In genomic region chr7:24108906-24109376, GRCh38 we compare ENCODE assay signal across 14 cellular contexts.
DNase-seq lines count a peak whose midpoint lies in the region; ATAC-seq lines count a peak whose summit lies in the region.
"Had no signal": no experiment of that assay in that cellular context is flagged by ENCODE, and none has a peak within 500 bp of the region (broad histone marks: within the 10 kb centered on the region; RNA-seq: fewer than 3 reads in every experiment).

No MANE protein-coding gene starts in this region.

- H3K27me3 Mint-ChIP-seq in activated CD4-positive, alpha-beta T cell treated with anti-CD3 and anti-CD28 coated beads, Interleukin-2, amount 10 ng/mL, durations not matched to agents 7 days and 5 days, result peaks cover 4% of the 10 kb centered on the region

- H3K4me3 Mint-ChIP-seq in activated CD4-positive, alpha-beta T cell treated with anti-CD3 and anti-CD28 coated beads, Interleukin-2, amount 10 ng/mL, durations not matched to agents 7 days and 5 days, result no peak overlapping the region
- H3K4me3 Mint-ChIP-seq: activated naive CD4-positive, alpha-beta T cell treated with anti-CD3 and anti-CD28 coated beads, Interleukin-2, amount 50 U/mL, for 24 hours; natural killer cell treated with Interleukin-12 subunit alpha and Interleukin-12 subunit beta and Interleukin-15 and Interleukin-18, amount 100 ng/mL, for 72 hours had no signal

- POLR2A ChIA-PET in activated CD4-positive, alpha-beta T cell treated with anti-CD3 and anti-CD28 coated beads, Interleukin-2, amount 10 ng/mL, durations not matched to agents 7 days and 5 days (lab: Charles Lee), result no interaction called here

- H3K27ac Mint-ChIP-seq in activated CD4-positive, alpha-beta T cell treated with anti-CD3 and anti-CD28 coated beads, Interleukin-2, amount 10 ng/mL, durations not matched to agents 7 days and 5 days, result no peak overlapping the region
- H3K27ac Mint-ChIP-seq: activated naive CD4-positive, alpha-beta T cell treated with anti-CD3 and anti-CD28 coated beads, Interleukin-2, amount 50 U/mL, for 24 hours; natural killer cell treated with Interleukin-12 subunit alpha and Interleukin-12 subunit beta and Interleukin-15 and Interleukin-18, amount 100 ng/mL, for 72 hours had no signal

- ATAC-seq in GM18508 (IDR thresholded peaks at IDR 0.05; ENCODE audit: insufficient read depth, unreplicated experiment) (peak; percentile 78), GM19438 (IDR thresholded peaks at IDR 0.05; ENCODE audit: low read depth, unreplicated experiment) (peak; percentile 88), HG02938 (IDR thresholded peaks at IDR 0.05; ENCODE audit: unreplicated experiment) (peak; percentile 83), HG03575 (IDR thresholded peaks at IDR 0.05; ENCODE audit: extremely low read depth, insufficient number of reproducible peaks, low FRiP score, unreplicated experiment) (peak; percentile 61), Right ventricle myocardium superior (ENCODE audit: poor library complexity) (no peak)
- ATAC-seq: natural killer cell treated with Interleukin-12 subunit alpha and Interleukin-12 subunit beta and Interleukin-15 and Interleukin-18, amount 100 ng/mL, for 72 hours had no signal

- DNase-seq in effector CD8-positive, alpha-beta T cell (lab: John Stamatoyannopoulos, UW), result no peak
- DNase-seq in activated CD4-positive, CD25-positive, alpha-beta regulatory T cell treated with anti-CD3 and anti-CD28 coated beads, Interleukin-2, amount 50 U/mL, for 72 hours, result no peak
- no peak for DNase-seq in activated CD4-positive, alpha-beta T cell treated with anti-CD3 and anti-CD28 coated beads, Interleukin-2, amount 10 ng/mL, durations not matched to agents 7 days and 5 days
- no peak for DNase-seq in Right ventricle myocardium superior
- DNase-seq: NCI-H2081, NCI-H774, retina, T-helper 1 cell had no signal

- intact Hi-C loops in Right ventricle myocardium superior (cut with DNase I), result no loop called here

- H3K9me3 Mint-ChIP-seq in activated CD4-positive, alpha-beta T cell treated with anti-CD3 and anti-CD28 coated beads, Interleukin-2, amount 10 ng/mL, durations not matched to agents 7 days and 5 days, result no peaks in the 10 kb centered on the region
- H3K9me3 Mint-ChIP-seq: natural killer cell treated with Interleukin-12 subunit alpha and Interleukin-12 subunit beta and Interleukin-15 and Interleukin-18, amount 100 ng/mL, for 72 hours had no signal

- no peaks in the 10 kb centered on the region for H3K36me3 Mint-ChIP-seq in activated CD4-positive, alpha-beta T cell treated with anti-CD3 and anti-CD28 coated beads, Interleukin-2, amount 10 ng/mL, durations not matched to agents 7 days and 5 days (ENCODE audit: low read depth)
- H3K36me3 Mint-ChIP-seq: activated naive CD4-positive, alpha-beta T cell treated with anti-CD3 and anti-CD28 coated beads, Interleukin-2, amount 50 U/mL, for 24 hours; natural killer cell treated with Interleukin-12 subunit alpha and Interleukin-12 subunit beta and Interleukin-15 and Interleukin-18, amount 100 ng/mL, for 72 hours had no signal

- no peaks in the 10 kb centered on the region for H3K4me1 Mint-ChIP-seq in activated CD4-positive, alpha-beta T cell treated with anti-CD3 and anti-CD28 coated beads, Interleukin-2, amount 10 ng/mL, durations not matched to agents 7 days and 5 days
- H3K4me1 Mint-ChIP-seq: activated naive CD4-positive, alpha-beta T cell treated with anti-CD3 and anti-CD28 coated beads, Interleukin-2, amount 50 U/mL, for 24 hours had no signal

- CTCF ChIA-PET in activated CD4-positive, alpha-beta T cell treated with anti-CD3 and anti-CD28 coated beads, Interleukin-2, amount 10 ng/mL, durations not matched to agents 7 days and 5 days (lab: Charles Lee), result interaction anchor here (1.9 kb wide), 1 partner anchor 10 kb away, joined by 6 read pairs; no protein-coding TSS in a partner anchor
